30 cellular contexts compared by ENCODE assay signal in genomic region chr6:12165722-12166121, GRCh38.
"Had no signal": no experiment of that assay in that cellular context is flagged by ENCODE, and none has a peak within 500 bp of the region (broad histone marks: within the 10 kb centered on the region; RNA-seq: fewer than 3 reads in every experiment).

No MANE protein-coding gene starts in this region.

- H3K4me1 ChIP-seq: ascending aorta had no signal

- H3K4me3 ChIP-seq: ascending aorta, cardiac muscle cell had no signal

- H3K27ac ChIP-seq: ascending aorta, cardiac muscle cell, VCaP had no signal

- FAIRE-seq: bronchial epithelial cell had no signal

- H3K27me3 ChIP-seq: ascending aorta, cardiac muscle cell had no signal

- DNase-seq: activated B cell treated with CpG ODN at 0.5 μM for 24 hours; activated CD4-positive, alpha-beta memory T cell treated with anti-CD3 and anti-CD28 coated beads for 36 hours; activated CD4-positive, alpha-beta T cell treated with anti-CD3 and anti-CD28 coated beads for 4 hours; activated CD4-positive, alpha-beta T cell treated with anti-CD3 and anti-CD28 coated beads, Interleukin-2, amount 10 ng/mL, durations not matched to agents 24 days and 14 days; activated CD4-positive, alpha-beta T cell treated with anti-CD3 and anti-CD28 coated beads, Interleukin-2, amount 50 U/mL, for 1 hour; activated CD4-positive, alpha-beta T cell treated with anti-CD3 and anti-CD28 coated beads, Interleukin-2, amount 50 U/mL, for 4 hours; activated CD4-positive, CD25-positive, alpha-beta regulatory T cell treated with anti-CD3 and anti-CD28 coated beads, Interleukin-2, amount 50 U/mL, for 72 hours; activated CD8-positive, alpha-beta memory T cell treated with anti-CD3 and anti-CD28 coated beads, Interleukin-2, amount 50 U/mL, for 4 hours; activated CD8-positive, alpha-beta T cell treated with anti-CD3 and anti-CD28 coated beads for 36 hours; activated effector memory CD4-positive, alpha-beta T cell treated with anti-CD3 and anti-CD28 coated beads, Interleukin-2, amount 50 U/mL, for 16 hours; activated naive CD4-positive, alpha-beta T cell treated with anti-CD3 and anti-CD28 coated beads, Interleukin-2, amount 10 ng/mL, durations not matched to agents 7 days and 5 days; activated naive CD4-positive, alpha-beta T cell treated with Interleukin-2 at 50 U/mL for 16 hours; activated naive CD8-positive, alpha-beta T cell treated with anti-CD3 and anti-CD28 coated beads, Interleukin-2, amount 10 ng/mL, durations not matched to agents 7 days and 5 days; activated naive CD8-positive, alpha-beta T cell treated with anti-CD3 and anti-CD28 coated beads, Interleukin-2, amount 50 U/mL, for 24 hours; activated T-cell treated with anti-CD3 and anti-CD28 coated beads for 4 hours; activated T-cell treated with anti-CD3 and anti-CD28 coated beads, Interleukin-2, amount 50 U/mL, for 1 hour; activated T-cell treated with anti-CD3 and anti-CD28 coated beads, Interleukin-2, amount 50 U/mL, for 4 hours; activated T-cell treated with anti-CD3 and anti-CD28 coated beads, Interleukin-2, amount 50 U/mL, for 72 hours; amygdala; anterior cingulate cortex; central memory CD4-positive, alpha-beta T cell; cerebellar nuclear complex; T-helper 1 cell; T-helper 2 cell; T-helper 9 cell had no signal

- H3K9me3 ChIP-seq: ascending aorta had no signal

- ATAC-seq: activated CD8-positive, alpha-beta T cell treated with anti-CD3 and anti-CD28 coated beads for 36 hours; activated naive CD8-positive, alpha-beta T cell treated with anti-CD3 and anti-CD28 coated beads, Interleukin-2, amount 50 U/mL, for 24 hours; activated T-cell treated with anti-CD3 and anti-CD28 coated beads, Interleukin-2, amount 50 U/mL, for 4 hours; activated T-cell treated with anti-CD3 and anti-CD28 coated beads, Interleukin-2, amount 50 U/mL, for 72 hours; activated T-helper 17 cell treated with anti-CD3 and anti-CD28 coated beads, Interleukin-2, amount 50 U/mL, for 72 hours had no signal
